In the genomic region with DNA sequence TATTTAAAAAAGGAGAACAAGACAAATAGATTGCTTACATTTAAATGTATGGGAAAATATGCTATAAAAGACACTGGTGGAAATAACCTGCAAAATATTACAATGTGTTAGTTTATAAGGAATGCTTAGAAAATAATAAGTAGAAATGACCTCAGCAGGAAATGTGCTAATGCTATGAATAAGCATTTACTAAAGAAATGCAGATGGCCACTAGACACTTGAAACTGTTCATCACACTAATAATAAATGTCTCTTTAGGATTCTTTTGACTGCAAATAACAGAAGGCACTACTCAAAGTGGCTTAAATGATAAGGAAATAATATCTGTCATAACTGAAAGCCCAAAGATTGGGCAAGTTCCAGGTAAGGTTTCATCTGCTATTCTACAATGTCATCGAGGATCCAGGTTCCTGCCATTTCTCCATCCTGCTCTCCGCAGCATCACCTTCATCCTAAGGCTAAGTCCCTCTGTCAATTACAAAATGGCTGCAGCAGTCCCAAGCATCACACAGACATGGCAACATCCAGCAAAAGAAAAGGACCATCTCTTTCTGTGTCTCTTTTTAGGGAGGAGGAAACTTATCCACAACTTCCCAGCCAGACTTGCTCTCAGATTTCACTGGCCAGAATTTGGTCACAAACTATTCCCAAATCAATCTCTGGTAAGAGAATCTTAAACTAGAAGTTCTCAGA, we compare ENCODE assay signal across 1 cellular context.
TF ChIP-seq lines count a peak whose summit lies in the region.

No MANE protein-coding gene starts in this region.

TF ChIP-seq in GM23338, 12 proteins besides CTCF, POLR2A, EP300 and RAD21:
- TF ChIP-seq NANOG (IDR thresholded peaks at IDR 0.05; ENCODE audit: borderline replicate concordance) (no peak), JUNB (IDR thresholded peaks at IDR 0.05; ENCODE audit: unreplicated experiment) (no peak), REST (IDR thresholded peaks at IDR 0.05; ENCODE audit: unreplicated experiment) (no peak), STAT1 (IDR thresholded peaks at IDR 0.05; ENCODE audit: unreplicated experiment) (no peak), ZNF331 (CRISPR knock-in tag; IDR thresholded peaks at IDR 0.05; ENCODE audit: low read depth) (no peak), ZNF114 (CRISPR knock-in tag; IDR thresholded peaks at IDR 0.05) (no peak), EZH2phosphoT487 (IDR thresholded peaks at IDR 0.05; ENCODE audit: unreplicated experiment) (no peak)
- TF ChIP-seq, protein P1, sequence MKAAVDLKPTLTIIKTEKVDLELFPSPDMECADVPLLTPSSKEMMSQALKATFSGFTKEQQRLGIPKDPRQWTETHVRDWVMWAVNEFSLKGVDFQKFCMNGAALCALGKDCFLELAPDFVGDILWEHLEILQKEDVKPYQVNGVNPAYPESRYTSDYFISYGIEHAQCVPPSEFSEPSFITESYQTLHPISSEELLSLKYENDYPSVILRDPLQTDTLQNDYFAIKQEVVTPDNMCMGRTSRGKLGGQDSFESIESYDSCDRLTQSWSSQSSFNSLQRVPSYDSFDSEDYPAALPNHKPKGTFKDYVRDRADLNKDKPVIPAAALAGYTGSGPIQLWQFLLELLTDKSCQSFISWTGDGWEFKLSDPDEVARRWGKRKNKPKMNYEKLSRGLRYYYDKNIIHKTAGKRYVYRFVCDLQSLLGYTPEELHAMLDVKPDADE (IDR thresholded peaks at IDR 0.05) = no peak
TF ChIP-seq in GM23338: peak in this region for 0.
